In the genomic region with DNA sequence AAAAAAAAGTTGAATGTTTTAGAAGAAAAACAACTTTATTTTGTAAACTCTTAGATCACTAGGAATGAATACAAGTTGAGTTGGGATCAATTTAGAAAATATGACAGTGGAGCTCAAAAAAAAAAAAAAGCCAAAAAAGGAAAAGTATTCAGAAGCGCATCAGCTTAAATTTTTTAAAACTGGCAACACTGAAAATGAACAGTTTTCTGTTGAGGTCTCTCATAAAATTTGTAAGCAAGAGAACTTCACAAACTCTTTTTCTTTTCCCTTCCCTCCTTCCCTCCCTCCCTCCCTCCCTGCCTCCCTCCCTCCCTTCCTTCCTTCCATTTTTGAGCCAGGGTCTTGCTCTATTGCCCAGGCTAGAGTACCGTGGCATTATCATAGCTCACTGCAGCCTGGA, we compare ENCODE assay signal across 9 cellular contexts.
"Had no signal": no experiment of that assay in that cellular context is flagged by ENCODE, and none has a peak within 500 bp of the region (broad histone marks: within the 10 kb centered on the region; RNA-seq: fewer than 3 reads in every experiment).

No MANE protein-coding gene starts in this region.

- H2AFZ ChIP-seq: GM23338 had no signal

- H3K4me3 Mint-ChIP-seq: GM23338, HFFc6 had no signal

- H3K9me3 Mint-ChIP-seq: GM23338, HFFc6 had no signal

- H3K4me3 ChIP-seq: GM23338, HAP-1 had no signal

- DNase-seq: H7, HFFc6, IMR-90, Karpas-422, KBM-7 had no signal

- H3K4me2 ChIP-seq: GM23338, KMS-11 had no signal

- ATAC-seq: GM23338 had no signal

- H3K27ac ChIP-seq: HL-60, KMS-11 had no signal

- H3K9ac ChIP-seq: KMS-11 had no signal

- H3K36me3 ChIP-seq: HAP-1 had no signal

- H3K27ac Mint-ChIP-seq: GM23338, HFFc6 had no signal

- H3K9me3 ChIP-seq: HAP-1 had no signal
